In the genomic region with DNA sequence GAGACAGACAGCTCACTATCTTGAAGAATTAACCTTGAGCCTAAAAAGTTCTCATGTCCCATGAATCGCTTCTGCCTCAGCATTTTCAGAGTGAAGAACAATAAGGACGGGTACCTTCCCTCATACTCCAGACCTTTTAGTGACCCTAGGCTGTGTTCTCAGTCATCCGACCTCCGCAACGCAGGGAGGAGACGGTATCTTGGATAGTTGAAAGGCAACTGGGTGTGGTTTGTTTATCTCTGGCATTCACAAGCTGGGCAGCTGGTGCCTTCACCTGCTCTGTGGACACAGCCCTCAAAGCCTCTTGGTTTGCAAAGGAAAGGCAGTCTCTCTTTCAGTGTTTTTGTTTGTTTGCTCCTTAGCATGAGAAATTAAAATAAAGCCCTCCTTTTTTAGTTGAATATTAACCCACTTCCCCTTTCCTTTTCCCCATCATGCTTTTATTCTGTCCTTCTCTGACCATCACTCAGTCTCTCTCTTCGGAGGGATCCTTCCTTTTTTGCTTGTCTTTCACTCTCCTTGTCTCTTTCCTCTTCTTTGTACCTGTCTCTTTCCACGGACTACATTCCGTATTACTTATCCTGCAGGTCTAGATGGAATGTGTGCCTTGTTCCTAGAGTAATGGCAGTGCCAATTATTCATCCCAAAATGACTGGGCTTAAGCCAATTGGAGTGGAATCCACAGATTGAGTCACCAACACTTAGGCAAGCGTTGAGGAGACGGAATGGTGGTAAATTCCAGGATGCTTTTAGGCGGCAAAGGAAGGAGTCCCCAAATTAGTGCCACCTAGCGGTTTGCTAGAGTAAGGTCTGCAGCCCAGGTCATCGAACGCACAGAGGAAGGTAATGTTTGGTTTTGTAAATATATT, we compare ENCODE assay signal across 8 cellular contexts. TPM values are rescaled to one million over a fixed set of nuclear protein-coding genes. Genes with fewer than 3 reads are reported as not detected.
A peak's percentile ranks its signal among the peaks of the same experiment; 100 is the strongest.
DNase-seq lines count a peak whose midpoint lies in the region; ATAC-seq, FAIRE-seq and TF ChIP-seq lines count a peak whose summit lies in the region.

No MANE protein-coding gene starts in this region.

- TF ChIP-seq CTCF in Calu3 (IDR thresholded peaks at IDR 0.05; ENCODE audit: unreplicated experiment) (peak; percentile 97), WI38 (IDR thresholded peaks at IDR 0.05; ENCODE audit: low read depth, low read length) (peak; percentile 38; the same call in 1 of the 2 replicates), kidney (IDR thresholded peaks at IDR 0.05; ENCODE audit: borderline replicate concordance, extremely low read depth, insufficient read depth) (peak; percentile 58)

- no peak overlapping the region for H3K9ac ChIP-seq in kidney (ENCODE audit: low read length in 2 of 2)

- H3K4me3 ChIP-seq in WI38 (ENCODE audit: low read depth, low read length): no peak overlapping the region
- no peak overlapping the region for H3K4me3 ChIP-seq in kidney (ENCODE audit: low read length in 2 of 2)

- no peaks in the 10 kb centered on the region for H3K36me3 ChIP-seq in kidney (ENCODE audit: control insufficient read depth in 1 of 2, insufficient read depth in 2 of 2, low read length in 2 of 2)

- CTCF ChIA-PET in Calu3 (lab: Charles Lee): interaction anchor here (0.6 to 1.0 kb wide), 3 partner anchors 15 to 669 kb away, joined by 3 to 4 read pairs (median 4); no protein-coding TSS in a partner anchor

- TSS peak; percentile 85 for BruUV-seq in Calu3 (replicated peaks; lab: Mats Ljungman, UMichigan)

- no peak for ATAC-seq in HG02623 (IDR thresholded peaks at IDR 0.05; ENCODE audit: unreplicated experiment)

- no peaks in the 10 kb centered on the region for H3K27me3 Mint-ChIP-seq in Calu3 (ENCODE audit: unreplicated experiment)

- intact Hi-C loops in Calu3 (cut with micrococcal nuclease; ENCODE audit: unreplicated experiment) (loop anchor here (1.0 to 10.0 kb wide), 2 partner anchors 42 to 685 kb away; no protein-coding TSS in a partner anchor), kidney (cut with DNase I) (no loop called here)

- peak overlapping the region; percentile 59 for H3K4me3 Mint-ChIP-seq in Calu3 (ENCODE audit: low read depth, unreplicated experiment)

- peak overlapping the region; percentile 75 for H3K27ac Mint-ChIP-seq in Calu3 (ENCODE audit: unreplicated experiment)

- H3K4me1 ChIP-seq in kidney (ENCODE audit: control insufficient read depth in 1 of 2, insufficient read depth in 1 of 2, low read depth in 1 of 2, low read length in 2 of 2): no peaks in the 10 kb centered on the region

- peaks cover 5% of the 10 kb centered on the region for H3K9me3 Mint-ChIP-seq in Calu3 (ENCODE audit: low read depth, unreplicated experiment)

- FAIRE-seq in kidney (lab: Jason Lieb, UNC): no peak

- peaks cover 9% of the 10 kb centered on the region for H3K36me3 Mint-ChIP-seq in Calu3 (ENCODE audit: insufficient read depth, unreplicated experiment)

- H3K9me3 ChIP-seq in kidney (ENCODE audit: control insufficient read depth in 1 of 2, low read length in 2 of 2): no peaks in the 10 kb centered on the region

- H3K4me1 Mint-ChIP-seq in Calu3 (ENCODE audit: low read depth, unreplicated experiment): peaks cover 56% of the 10 kb centered on the region

- DNase-seq in Calu3 (peak; percentile 73), Kasumi-1 (lab: John Stamatoyannopoulos, UW) (peak; percentile 15 to 22), kidney (no peak), DMS114 treated with DMSO at 0.1 percent for 48 hours (lab: John Stamatoyannopoulos, UW; ENCODE audit: unreplicated experiment) (no peak), SIG-M5 treated with dmso at 0.1 percent for 504 hours (lab: John Stamatoyannopoulos, UW; ENCODE audit: unreplicated experiment) (no peak), GOT3 (lab: John Stamatoyannopoulos, UW) (no peak)

- H3K27ac ChIP-seq in kidney (ENCODE audit: low read depth in 2 of 2, low read length in 2 of 2): no peak overlapping the region

RNA-seq across cellular contexts. Expression of a gene that starts 45.8 kb away (rescaled TPM):
- total RNA-seq in Calu3 (2022): 76.1 and 111 TPM in 2 replicates
- 21.2 TPM for total RNA-seq in kidney
- 27.5 TPM for polyA plus RNA-seq in kidney (ENCODE audit: insufficient read depth, low read depth, low replicate concordance)

Comparison
In these comparisons a context has a peak if more than half of its experiments do, and no peak if none do; other contexts are left out.
1. DNase-seq: peak in Calu3 (single experiment) and Kasumi-1 (2 of 2); none in kidney (single experiment), DMS114 treated with DMSO at 0.1 percent for 48 hours (single experiment), SIG-M5 treated with dmso at 0.1 percent for 504 hours (single experiment) and GOT3 (single experiment).
2. CTCF ChIP-seq: peak in every context shown above with its lines; median percentile 97 in Calu3; 58 in kidney; 38 in WI38.